In genomic region chr6:27630727-27631613, GRCh38 we compare ENCODE assay signal across 1 cellular context.
TF ChIP-seq lines count a peak whose summit lies in the region.

No MANE protein-coding gene starts in this region.

TF ChIP-seq in K562, 482 proteins besides CTCF, POLR2A, EP300 and RAD21 (continued from another document):
- no peak for TF ChIP-seq MEF2A (IDR thresholded peaks at IDR 0.05; ENCODE audit: control insufficient read depth, low read depth, low read length)
- TF ChIP-seq SMAD4 (CRISPR knock-in tag; conservative IDR thresholded peaks at IDR 0.05), result peak; percentile 75
- TF ChIP-seq HSF4 (CRISPR knock-in tag; IDR thresholded peaks at IDR 0.05; ENCODE audit: borderline replicate concordance), result no peak
- TF ChIP-seq GATAD2B (IDR thresholded peaks at IDR 0.05; ENCODE audit: borderline replicate concordance), result peak; percentile 16; the same call in 1 of the 2 replicates
- 0 out of 2 replicates have a peak, but pooled peaks have one; percentile 16 for TF ChIP-seq LCOR (CRISPR knock-in tag; IDR thresholded peaks at IDR 0.05)
- no peak for TF ChIP-seq ZFP1 (CRISPR knock-in tag; IDR thresholded peaks at IDR 0.05)
- peak; percentile 98 for TF ChIP-seq CEBPB (tag; IDR thresholded peaks at IDR 0.05)
- peak; percentile 79 to 94 for TF ChIP-seq MAZ (CRISPR knock-in tag; conservative IDR thresholded peaks at IDR 0.05 in 1 of 2, IDR thresholded peaks at IDR 0.05 in 1 of 2)
- peak; percentile 76; the same call in 1 of the 2 replicates for TF ChIP-seq ZNF644 (tag; IDR thresholded peaks at IDR 0.05; ENCODE audit: low read depth)
- TF ChIP-seq U2AF1 (optimal IDR thresholded peaks at IDR 0.05; ENCODE audit: low read depth, low read length), result no peak
- peak in 1 of 2 experiments; percentile 95; a peak in 2 of 4 replicates for TF ChIP-seq TEAD1 (CRISPR knock-in tag; IDR thresholded peaks at IDR 0.05)
- no peak for TF ChIP-seq SAP30 (IDR thresholded peaks at IDR 0.05; ENCODE audit: borderline replicate concordance, insufficient read depth, low read depth, low read length, poor library complexity, severe bottlenecking)
- no peak for TF ChIP-seq CCNT2 (IDR thresholded peaks at IDR 0.05; ENCODE audit: borderline replicate concordance, extremely low read depth, insufficient read length, low read depth, low read length)
- TF ChIP-seq ZNF282 (CRISPR knock-in tag; IDR thresholded peaks at IDR 0.05), result no peak
- TF ChIP-seq ZNF175 (CRISPR knock-in tag; IDR thresholded peaks at IDR 0.05; ENCODE audit: low read depth), result no peak
- TF ChIP-seq CTBP1 (IDR thresholded peaks at IDR 0.05; ENCODE audit: borderline replicate concordance), result peak; percentile 87
- peak; percentile 72 for TF ChIP-seq RBM22 (IDR thresholded peaks at IDR 0.05; ENCODE audit: low read depth, low read length, poor library complexity, severe bottlenecking)
- no peak for TF ChIP-seq ZFP36 (IDR thresholded peaks at IDR 0.05; ENCODE audit: low read depth, low read length, partially characterized antibody)
- no peak for TF ChIP-seq NFIX (CRISPR knock-in tag; IDR thresholded peaks at IDR 0.05; ENCODE audit: low read depth)
- TF ChIP-seq SRSF3 (IDR thresholded peaks at IDR 0.05; ENCODE audit: insufficient read depth, low read length), result no peak
- TF ChIP-seq NBN (IDR thresholded peaks at IDR 0.05; ENCODE audit: low read depth), result 0 out of 2 replicates have a peak, but pooled peaks have one; percentile 47
- TF ChIP-seq ZNF431 (CRISPR knock-in tag; IDR thresholded peaks at IDR 0.05), result peak; percentile 89
- no peak for TF ChIP-seq BCL6 (CRISPR knock-in tag; IDR thresholded peaks at IDR 0.05)
- no peak for TF ChIP-seq NUFIP1 (IDR thresholded peaks at IDR 0.05; ENCODE audit: partially characterized antibody)
- TF ChIP-seq PRMT5 (CRISPR knock-in tag; IDR thresholded peaks at IDR 0.05), result peak; percentile 76; the same call in 1 of the 2 replicates
- no peak for TF ChIP-seq ZNF134 (CRISPR knock-in tag; conservative IDR thresholded peaks at IDR 0.05)
TF ChIP-seq in K562: peak in this region for 184.
